In genomic region chr6:107361568-107362270, GRCh38 we compare ENCODE assay signal across 14 cellular contexts.
A peak's percentile ranks its signal among the peaks of the same experiment; 100 is the strongest.
DNase-seq lines count a peak whose midpoint lies in the region; ATAC-seq and TF ChIP-seq lines count a peak whose summit lies in the region.
"Had no signal": no experiment of that assay in that cellular context is flagged by ENCODE, and none has a peak within 500 bp of the region (broad histone marks: within the 10 kb centered on the region; RNA-seq: fewer than 3 reads in every experiment).

No MANE protein-coding gene starts in this region.

- H3K4me3 ChIP-seq in AG04450 (ENCODE audit: low read depth, low read length) (no peak overlapping the region), HEK293 (ENCODE audit: low read depth, low read length) (no peak overlapping the region), astrocyte of the spinal cord (ENCODE audit: low read depth, low read length) (no peak overlapping the region)

- TF ChIP-seq CTCF in AG04450 (IDR thresholded peaks at IDR 0.05; ENCODE audit: low read depth, low read length) (no peak), HEK293 (tag by site-specific recombination; IDR thresholded peaks at IDR 0.05) (no peak), astrocyte of the spinal cord (IDR thresholded peaks at IDR 0.05; ENCODE audit: low read depth, low read length) (no peak)

- in situ Hi-C loops in astrocyte of the spinal cord (cut with HindIII; ENCODE audit: low sequenced_read_pairs), result no loop called here

- POLR2A ChIA-PET in AG04450 (lab: Yijun Ruan, JAX), result no interaction called here
- POLR2A ChIA-PET in HEK293 (lab: Yijun Ruan, JAX), result no interaction called here

- DNase-seq in AG04450 (ENCODE audit: low read depth, low spot score) (peak; percentile 49), astrocyte of the spinal cord (ENCODE audit: low read depth, low spot score) (peak; percentile 79), left kidney (ENCODE audit: low read depth, low spot score) (peak; percentile 76), NCI-H2029 treated with DMSO at 0.1 percent for 48 hours (lab: John Stamatoyannopoulos, UW) (no peak), NCI-H345 (lab: John Stamatoyannopoulos, UW) (no peak)
- DNase-seq: activated CD4-positive, alpha-beta T cell treated with anti-CD3 and anti-CD28 coated beads for 1 hour; activated T-cell treated with anti-CD3 and anti-CD28 coated beads, Interleukin-2, amount 50 U/mL, for 4 hours; aorta; BE2C; GF-D8; NCI-H1930 had no signal

- H3K4me1 ChIP-seq in HEK293 (ENCODE audit: control insufficient read depth, insufficient read depth, low read length), result no peaks in the 10 kb centered on the region
- H3K4me1 ChIP-seq: BE2C had no signal

- ATAC-seq in HG03565 (IDR thresholded peaks at IDR 0.05; ENCODE audit: unreplicated experiment) (no peak), HG03135 (IDR thresholded peaks at IDR 0.05; ENCODE audit: unreplicated experiment) (no peak)
- ATAC-seq: activated T-cell treated with anti-CD3 and anti-CD28 coated beads, Interleukin-2, amount 50 U/mL, for 4 hours had no signal

- H3K9me3 ChIP-seq in AG04450 (ENCODE audit: control insufficient read depth, insufficient read depth, low read length) (peaks cover 8% of the 10 kb centered on the region; the same call in 1 of the 2 replicates), HEK293 (ENCODE audit: control insufficient read depth, insufficient read depth, low read depth, low read length) (no peaks in the 10 kb centered on the region)
- H3K9me3 ChIP-seq: BE2C had no signal

- H3K27me3 ChIP-seq in AG04450 (ENCODE audit: control insufficient read depth, insufficient read depth, low read length), result no peaks in the 10 kb centered on the region
- H3K27me3 ChIP-seq: BE2C had no signal

- CTCF ChIA-PET in AG04450 (lab: Charles Lee), result interaction anchor here (1.4 to 1.6 kb wide), 2 partner anchors 9 to 44 kb away, joined by 5 read pairs; no protein-coding TSS in a partner anchor
- CTCF ChIA-PET in HEK293 (lab: Yijun Ruan, JAX), result interaction anchor here (0.9 to 1.2 kb wide), 3 partner anchors 44 to 486 kb away, joined by 3 to 4 read pairs (median 4); no protein-coding TSS in a partner anchor

- no peaks in the 10 kb centered on the region for H3K36me3 ChIP-seq in HEK293 (ENCODE audit: control insufficient read depth in 2 of 2, insufficient read depth in 1 of 2, low read length in 2 of 2)
- H3K36me3 ChIP-seq: BE2C had no signal

- H3K27ac ChIP-seq in AG04450 (ENCODE audit: low read depth, low read length) (no peak overlapping the region), HEK293 (ENCODE audit: extremely low read depth, low read depth, low read length) (no peak overlapping the region)

TF ChIP-seq in HEK293, 187 proteins besides CTCF, POLR2A, EP300 and RAD21:
- peak; percentile 70 for TF ChIP-seq SP7 (tag by site-specific recombination; IDR thresholded peaks at IDR 0.05)
- TF ChIP-seq ZNF140 (tag by site-specific recombination; IDR thresholded peaks at IDR 0.05), result no peak

Comparison
In these comparisons a context has a peak if more than half of its experiments do, and no peak if none do; other contexts are left out.
1. DNase-seq: peak in AG04450 (single experiment), astrocyte of the spinal cord (single experiment) and left kidney (single experiment); none in NCI-H2029 treated with DMSO at 0.1 percent for 48 hours (single experiment) and NCI-H345 (single experiment).